Comparison of ENCODE assay signal across 16 cellular contexts in genomic region chr11:100759856-100760255, GRCh38.
"Had no signal": no experiment of that assay in that cellular context is flagged by ENCODE, and none has a peak within 500 bp of the region (broad histone marks: within the 10 kb centered on the region; RNA-seq: fewer than 3 reads in every experiment).

No MANE protein-coding gene starts in this region.

- H3K9me3 ChIP-seq: heart right ventricle, psoas muscle, spleen, stomach had no signal

- H3K27me3 ChIP-seq: dorsolateral prefrontal cortex, heart right ventricle, spleen, stomach had no signal

- H3K36me3 ChIP-seq: heart right ventricle, spleen, stomach had no signal

- H3K27ac ChIP-seq: heart right ventricle, parathyroid adenoma, psoas muscle, spleen had no signal

- H3K4me3 ChIP-seq: dorsolateral prefrontal cortex, heart right ventricle, psoas muscle, spleen, stomach had no signal

- ATAC-seq: heart right ventricle; naive thymus-derived CD4-positive, alpha-beta T cell; psoas muscle; sciatic nerve had no signal

- DNase-seq: cortex of kidney; dorsolateral prefrontal cortex; effector CD8-positive, alpha-beta T cell; heart right ventricle; hypothalamus; kidney glomerular epithelial cell; naive thymus-derived CD4-positive, alpha-beta T cell; nephron progenitor cell; psoas muscle; retina; spleen; stimulated activated CD4-positive, alpha-beta T cell treated with anti-CD3 and anti-CD28 coated beads, Interleukin-2, amount 100 ng/mL, for 24 hours; stimulated activated naive CD4-positive, alpha-beta T cell; stomach had no signal
